ENCODE assay signal across 1 cellular context in the genomic region with DNA sequence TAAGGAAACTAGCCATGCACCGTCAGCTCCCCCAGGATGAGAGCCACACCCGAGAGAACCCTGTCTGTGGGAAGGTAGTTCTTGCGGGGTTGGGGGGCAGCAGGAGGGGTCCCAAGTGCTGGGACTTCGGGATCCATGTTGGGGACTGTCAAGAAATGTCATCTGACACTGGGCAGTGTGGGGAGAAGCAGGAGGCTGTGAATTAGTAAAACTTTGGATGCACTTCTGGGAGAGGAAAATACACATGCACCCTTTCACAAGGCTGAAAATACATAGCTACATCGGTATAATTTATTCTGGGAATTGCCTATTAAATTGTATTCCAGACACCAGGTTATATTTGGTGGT.
TF ChIP-seq lines count a peak whose summit lies in the region.

No MANE protein-coding gene starts in this region.

TF ChIP-seq in HEK293, 187 proteins besides CTCF, POLR2A, EP300 and RAD21 (continued from another document):
- TF ChIP-seq KLF17 (tag by site-specific recombination; IDR thresholded peaks at IDR 0.05), result no peak
TF ChIP-seq in HEK293: peak in this region for 2.
